8 cellular contexts compared by ENCODE assay signal in the genomic region with DNA sequence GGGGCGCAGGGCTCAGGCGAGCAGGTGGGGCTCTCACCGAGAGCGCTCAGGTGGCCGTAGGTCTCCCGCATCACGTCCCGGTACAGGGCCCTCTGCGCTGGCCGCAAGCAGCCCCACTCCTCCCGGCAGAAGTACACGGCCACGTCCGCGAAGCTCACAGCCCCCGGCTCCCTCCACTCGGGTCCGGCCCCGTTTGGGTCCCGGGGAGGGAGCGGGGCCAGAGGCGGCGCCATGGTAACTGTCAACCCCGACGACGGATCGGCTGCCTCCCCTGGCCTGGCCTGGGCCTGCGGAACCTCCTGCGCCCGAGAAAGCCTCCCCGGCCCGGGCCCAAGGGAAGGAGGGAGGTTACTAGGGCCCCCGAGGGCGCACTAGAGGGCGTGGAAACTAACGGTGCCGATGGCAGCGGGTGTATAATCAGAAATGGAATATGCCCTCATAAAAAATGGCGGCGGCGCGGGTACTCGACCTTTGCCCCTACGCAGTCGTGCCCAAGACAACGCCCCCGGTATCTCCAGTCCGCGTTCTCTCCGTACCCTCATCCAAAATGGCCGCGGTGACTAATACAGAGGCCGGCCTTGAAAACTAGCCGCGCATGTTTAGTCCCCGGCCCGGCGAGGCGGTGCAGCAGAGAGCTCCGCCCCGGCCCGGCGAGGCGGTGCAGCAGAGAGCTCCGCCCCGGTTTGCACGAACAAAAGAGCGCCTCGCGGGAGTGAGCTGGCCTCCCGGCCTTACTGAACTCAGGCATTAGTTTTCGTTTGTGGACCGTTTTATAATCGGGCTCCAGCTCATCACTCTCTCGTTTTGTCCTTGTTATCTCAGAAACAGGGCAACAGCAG. TPM values are rescaled to one million over a fixed set of nuclear protein-coding genes. Genes with fewer than 3 reads are reported as not detected.
A peak's percentile ranks its signal among the peaks of the same experiment; 100 is the strongest.
DNase-seq lines count a peak whose midpoint lies in the region; ATAC-seq and TF ChIP-seq lines count a peak whose summit lies in the region.

A gene (minus strand): TSS at position 425 of the 839 bp plus-strand sequence. CDS start 192 bp downstream, at position 233.

- H3K4me3 Mint-ChIP-seq in nephron progenitor cell: peak within 1 kb of the TSS; percentile 86
- peak within 1 kb of the TSS; percentile 88 to 92 for H3K4me3 Mint-ChIP-seq in stimulated activated naive CD8-positive, alpha-beta T cell treated with anti-CD3 and anti-CD28 coated beads, Interleukin-15, amount 100 ng/mL, for 72 hours

- H3K27ac Mint-ChIP-seq in nephron progenitor cell: peak within 1 kb of the TSS; percentile 90
- peak within 1 kb of the TSS; percentile 90 to 98 for H3K27ac Mint-ChIP-seq in stimulated activated naive CD8-positive, alpha-beta T cell treated with anti-CD3 and anti-CD28 coated beads, Interleukin-15, amount 100 ng/mL, for 72 hours

- no peak for TF ChIP-seq CTCF in fibroblast of the aortic adventitia (IDR thresholded peaks at IDR 0.05; ENCODE audit: insufficient read depth, low read length)
- no peak for TF ChIP-seq CTCF in nephron progenitor cell (IDR thresholded peaks at IDR 0.05)

- peaks cover 39% of the 10 kb centered on the region for H3K4me1 Mint-ChIP-seq in nephron progenitor cell
- peaks cover 77% of the 10 kb centered on the region for H3K4me1 Mint-ChIP-seq in stimulated activated naive CD8-positive, alpha-beta T cell treated with anti-CD3 and anti-CD28 coated beads, Interleukin-15, amount 100 ng/mL, for 72 hours

- in situ Hi-C loops in G401 (cut with HindIII; ENCODE audit: low sequenced_read_pairs): no loop called here

- peak; percentile 96 for ATAC-seq in stimulated activated naive CD8-positive, alpha-beta T cell treated with anti-CD3 and anti-CD28 coated beads, Interleukin-15, amount 100 ng/mL, for 72 hours

- H3K4me3 ChIP-seq in H7 (ENCODE audit: insufficient read depth, low read depth, low read length) (peak within 1 kb of the TSS; percentile 86), MG63 (peak within 1 kb of the TSS; percentile 93), fibroblast of the aortic adventitia (ENCODE audit: low read depth, low read length) (peak within 1 kb of the TSS; percentile 79)

- H3K9me3 Mint-ChIP-seq in nephron progenitor cell: no peaks in the 10 kb centered on the region
- no peaks in the 10 kb centered on the region for H3K9me3 Mint-ChIP-seq in stimulated activated naive CD8-positive, alpha-beta T cell treated with anti-CD3 and anti-CD28 coated beads, Interleukin-15, amount 100 ng/mL, for 72 hours

- H3K36me3 Mint-ChIP-seq in nephron progenitor cell (ENCODE audit: low read depth): peaks cover 21% of the 10 kb centered on the region

- H3K9me3 ChIP-seq in MG63: no peaks in the 10 kb centered on the region

- DNase-seq in G401 (ENCODE audit: low spot score): peak; percentile 99
- peak; percentile 96 for DNase-seq in H7
- DNase-seq in MG63: peak; percentile 99
- peak; percentile 97 for DNase-seq in SHP77 treated with DMSO at 0.1 percent for 48 hours (lab: John Stamatoyannopoulos, UW)
- DNase-seq in activated effector memory CD4-positive, alpha-beta T cell treated with anti-CD3 and anti-CD28 coated beads, Interleukin-2, amount 50 U/mL, for 16 hours: peak; percentile 99
- DNase-seq in fibroblast of the aortic adventitia (ENCODE audit: low read depth): peak; percentile 98
- DNase-seq in nephron progenitor cell: peak; percentile 87
- DNase-seq in stimulated activated naive CD8-positive, alpha-beta T cell treated with anti-CD3 and anti-CD28 coated beads, Interleukin-15, amount 100 ng/mL, for 72 hours: peak; percentile 95 to 98

- peaks cover 19% of the 10 kb centered on the region for H3K27me3 Mint-ChIP-seq in nephron progenitor cell (ENCODE audit: low read depth, poor library complexity)
- no peaks in the 10 kb centered on the region for H3K27me3 Mint-ChIP-seq in stimulated activated naive CD8-positive, alpha-beta T cell treated with anti-CD3 and anti-CD28 coated beads, Interleukin-15, amount 100 ng/mL, for 72 hours

- H3K36me3 ChIP-seq in H7 (replicated peaks; ENCODE audit: control insufficient read depth, insufficient read depth, low read length) (no peaks in the 10 kb centered on the region; the same call in 1 of the 2 replicates), MG63 (peaks cover 36% of the 10 kb centered on the region)

- H3K27me3 ChIP-seq in H7 (ENCODE audit: control insufficient read depth, insufficient read depth, low read length) (no peaks in the 10 kb centered on the region), MG63 (no peaks in the 10 kb centered on the region)

RNA-seq across cellular contexts. Expression of the gene that starts here (rescaled TPM):
- 5.3 and 9.5 TPM in 2 replicates for total RNA-seq in G401 (2014; rRNA removed; shearing (Covaris generic))
- 10.2 and 13.8 TPM in 2 replicates for total RNA-seq in H7 (2014; rRNA removed; shearing (Covaris generic))
- 2.0 and 6.8 TPM in 2 replicates for total RNA-seq in MG63 (2014; rRNA removed; shearing (Covaris generic); ENCODE audit: low replicate concordance)
- 5.3 and 11.2 TPM in 2 replicates for total RNA-seq in fibroblast of the aortic adventitia (ENCODE audit: low replicate concordance)

Comparison
In these comparisons a context has a peak if more than half of its experiments do, and no peak if none do; other contexts are left out.
1. Peak in every context shown above with its lines: DNase-seq, ATAC-seq and H3K4me3 ChIP-seq.